9 cellular contexts compared by ENCODE assay signal in the genomic region with DNA sequence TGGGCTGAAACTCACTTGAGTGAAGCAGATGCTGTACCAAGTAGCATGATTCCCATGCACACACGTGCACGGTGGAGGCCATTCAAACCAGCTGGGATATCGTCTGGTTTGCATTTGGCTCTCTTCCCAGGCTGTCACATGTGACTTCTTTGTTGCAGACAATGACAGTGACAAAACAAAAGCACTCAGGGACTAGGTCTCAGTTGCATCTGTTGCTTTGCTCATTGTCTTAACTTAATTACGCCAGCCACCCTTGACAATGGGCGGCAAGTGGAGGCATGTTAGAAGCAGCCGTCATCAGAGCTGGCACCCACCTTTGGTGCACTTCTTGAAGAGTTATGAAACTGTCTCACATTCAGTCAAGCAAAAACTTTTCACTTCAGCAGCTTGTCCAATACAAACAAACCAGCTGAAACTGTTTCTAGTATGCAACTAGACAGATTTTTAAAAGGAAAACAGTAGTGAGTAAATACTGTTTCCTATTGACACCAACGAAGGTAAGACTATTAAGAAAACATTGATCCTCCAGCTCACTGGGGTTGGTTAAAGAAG.
DNase-seq lines count a peak whose midpoint lies in the region; ATAC-seq and TF ChIP-seq lines count a peak whose summit lies in the region.
"Had no signal": no experiment of that assay in that cellular context is flagged by ENCODE, and none has a peak within 500 bp of the region (broad histone marks: within the 10 kb centered on the region; RNA-seq: fewer than 3 reads in every experiment).

No MANE protein-coding gene starts in this region.

- TF ChIP-seq CTCF in BE2C (IDR thresholded peaks at IDR 0.05; ENCODE audit: low read depth, low read length) = no peak
- no peak for TF ChIP-seq CTCF in ovary (IDR thresholded peaks at IDR 0.05)

- no peak for TF ChIP-seq POLR2A in ovary (IDR thresholded peaks at IDR 0.05)

- H3K4me1 ChIP-seq in BE2C = no peaks in the 10 kb centered on the region; the same call in 1 of the 2 replicates
- no peaks in the 10 kb centered on the region for H3K4me1 ChIP-seq in ovary (ENCODE audit: insufficient read depth)

- H3K9me3 ChIP-seq in BE2C (no peaks in the 10 kb centered on the region), ovary (no peaks in the 10 kb centered on the region)

- H3K4me3 ChIP-seq in BE2C (ENCODE audit: low read depth, low read length) (no peak overlapping the region), ovary (no peak overlapping the region)

- H3K36me3 ChIP-seq in BE2C = no peaks in the 10 kb centered on the region
- no peaks in the 10 kb centered on the region for H3K36me3 ChIP-seq in ovary

- H3K27me3 ChIP-seq in BE2C (no peaks in the 10 kb centered on the region; the same call in 1 of the 2 replicates), ovary (no peaks in the 10 kb centered on the region)

- WGBS in ovary, 3 donors = 47 to 54% (median 49%) methylated on average over 7 of the region's 7 CpGs

- intact Hi-C loops in left cardiac atrium (cut with DNase I) (no loop called here), ovary (cut with DNase I) (no loop called here)

- DNase-seq in BE2C (peak; percentile 72), NCI-H82 (lab: John Stamatoyannopoulos, UW) (peak; percentile 85), left cardiac atrium (peak; percentile 27), ovary (no peak), UCSD-AML1 (lab: John Stamatoyannopoulos, UW; ENCODE audit: unreplicated experiment) (no peak)
- DNase-seq: CD4-positive, CD25-positive, alpha-beta regulatory T cell had no signal

- no peak overlapping the region for H3K27ac ChIP-seq in ovary

- no peak for TF ChIP-seq EP300 in ovary (IDR thresholded peaks at IDR 0.05)

- ATAC-seq in HG02642 (IDR thresholded peaks at IDR 0.05; ENCODE audit: poor library complexity, unreplicated experiment) (peak; percentile 74), left cardiac atrium (peak; percentile 38 to 65), HG03196 (IDR thresholded peaks at IDR 0.05; ENCODE audit: unreplicated experiment) (no peak), HG03039 (IDR thresholded peaks at IDR 0.05; ENCODE audit: unreplicated experiment) (no peak)

Comparison
In these comparisons a context has a peak if more than half of its experiments do, and no peak if none do; other contexts are left out.
1. DNase-seq: peak in BE2C (single experiment), NCI-H82 (single experiment) and left cardiac atrium (single experiment); none in ovary (0 of 5) and UCSD-AML1 (single experiment).
2. ATAC-seq: peak in HG02642 (single experiment) and left cardiac atrium (2 of 2); none in HG03196 (single experiment) and HG03039 (single experiment).